Comparison of ENCODE assay signal across 8 cellular contexts in genomic region chr1:233326995-233327937, GRCh38. TPM values are rescaled to one million over a fixed set of nuclear protein-coding genes. Genes with fewer than 3 reads are reported as not detected.
A peak's percentile ranks its signal among the peaks of the same experiment; 100 is the strongest.
DNase-seq lines count a peak whose midpoint lies in the region; ATAC-seq and TF ChIP-seq lines count a peak whose summit lies in the region.

MAP3K21 (plus strand) TSS chr1:233327724; CDS start chr1:233328029, 305 bp downstream.

- no peaks in the 10 kb centered on the region for H3K9me3 Mint-ChIP-seq in dendritic cell treated with granulocyte-macrophage colony-stimulating factor and Interleukin-4, amounts not matched to agents 40 ng/mL and 50 ng/mL, for 4 days

- intact Hi-C loops in dendritic cell treated with granulocyte-macrophage colony-stimulating factor and Interleukin-4, amounts not matched to agents 40 ng/mL and 50 ng/mL, for 4 days (cut with micrococcal nuclease) = loop anchor here (2.0 kb wide), 1 partner anchor 30 kb away; no protein-coding TSS in a partner anchor

- peaks cover 15% of the 10 kb centered on the region for H3K27me3 Mint-ChIP-seq in dendritic cell treated with granulocyte-macrophage colony-stimulating factor and Interleukin-4, amounts not matched to agents 40 ng/mL and 50 ng/mL, for 4 days

- TF ChIP-seq CTCF in AG10803 (conservative IDR thresholded peaks at IDR 0.05; ENCODE audit: low read length) = no peak

- peak within 1 kb of the TSS; percentile 73 for H3K4me3 Mint-ChIP-seq in dendritic cell treated with granulocyte-macrophage colony-stimulating factor and Interleukin-4, amounts not matched to agents 40 ng/mL and 50 ng/mL, for 4 days

- ATAC-seq in HG03439 (IDR thresholded peaks at IDR 0.05; ENCODE audit: unreplicated experiment) = peak; percentile 92

- H3K27ac Mint-ChIP-seq in dendritic cell treated with granulocyte-macrophage colony-stimulating factor and Interleukin-4, amounts not matched to agents 40 ng/mL and 50 ng/mL, for 4 days = peak within 1 kb of the TSS; percentile 71

- H3K4me3 ChIP-seq in AG10803 (ENCODE audit: low read length) = peak within 1 kb of the TSS; percentile 37

- no peaks in the 10 kb centered on the region for H3K36me3 Mint-ChIP-seq in dendritic cell treated with granulocyte-macrophage colony-stimulating factor and Interleukin-4, amounts not matched to agents 40 ng/mL and 50 ng/mL, for 4 days (ENCODE audit: low read depth)

- DNase-seq in AG10803 (ENCODE audit: low read depth) (no peak), GM19240 (ENCODE audit: insufficient read length, low spot score) (peak; percentile 58), NCI-H510A treated with DMSO at 0.1 percent for 48 hours (lab: John Stamatoyannopoulos, UW) (peak; percentile 91), lung microvascular endothelial cell (ENCODE audit: low read depth in 2 of 2) (peak; percentile 8 to 30)
- DNase-seq in activated CD4-positive, alpha-beta T cell treated with anti-CD3 and anti-CD28 coated beads for 48 hours = peak; percentile 89
- peak; percentile 77 to 88 (median 79) for DNase-seq in stimulated activated CD4-positive, alpha-beta T cell treated with anti-CD3 and anti-CD28 coated beads, TNF-alpha, amount 100 ng/mL, for 48 hours (ENCODE audit: low read depth in 3 of 3)

- peaks cover 24% of the 10 kb centered on the region for H3K4me1 Mint-ChIP-seq in dendritic cell treated with granulocyte-macrophage colony-stimulating factor and Interleukin-4, amounts not matched to agents 40 ng/mL and 50 ng/mL, for 4 days (ENCODE audit: low read depth)

RNA-seq across cellular contexts. Expression of gene MAP3K21, which starts in this region (rescaled TPM):
- 0.44 and 0.79 TPM in 2 replicates for total RNA-seq in lung microvascular endothelial cell

Comparison
In these comparisons a context has a peak if more than half of its experiments do, and no peak if none do; other contexts are left out.
1. Peak in DNase-seq in lung microvascular endothelial cell; RNA of the gene not detected or under 1 TPM.